ENCODE assay signal across 8 cellular contexts in genomic region chr5:177552839-177553455, GRCh38. TPM values are rescaled to one million over a fixed set of nuclear protein-coding genes. Genes with fewer than 3 reads are reported as not detected.
A peak's percentile ranks its signal among the peaks of the same experiment; 100 is the strongest.
DNase-seq lines count a peak whose midpoint lies in the region; ATAC-seq, FAIRE-seq and TF ChIP-seq lines count a peak whose summit lies in the region.

No MANE protein-coding gene starts in this region.

- TF ChIP-seq POLR2A in thyroid gland (IDR thresholded peaks at IDR 0.05) = no peak

- peak overlapping the region; percentile 75 for H3K4me3 Mint-ChIP-seq in activated CD4-positive, alpha-beta T cell treated with anti-CD3 and anti-CD28 coated beads, Interleukin-2, amount 10 ng/mL, durations not matched to agents 7 days and 5 days

- CTCF ChIA-PET in activated CD4-positive, alpha-beta T cell treated with anti-CD3 and anti-CD28 coated beads, Interleukin-2, amount 10 ng/mL, durations not matched to agents 7 days and 5 days (lab: Charles Lee) = no interaction called here

- intact Hi-C loops in thyroid gland (cut with DNase I) = no loop called here

- no peaks in the 10 kb centered on the region for H3K27me3 ChIP-seq in thyroid gland

- no peaks in the 10 kb centered on the region for H3K27me3 Mint-ChIP-seq in activated CD4-positive, alpha-beta T cell treated with anti-CD3 and anti-CD28 coated beads, Interleukin-2, amount 10 ng/mL, durations not matched to agents 7 days and 5 days

- H3K9me3 Mint-ChIP-seq in activated CD4-positive, alpha-beta T cell treated with anti-CD3 and anti-CD28 coated beads, Interleukin-2, amount 10 ng/mL, durations not matched to agents 7 days and 5 days = no peaks in the 10 kb centered on the region

- H3K27ac ChIP-seq in angular gyrus (ENCODE audit: low read depth, low read length) (peak overlapping the region; percentile 27), thyroid gland (no peak overlapping the region)

- H3K4me3 ChIP-seq in thyroid gland (replicated peaks in 1 of 3) = peak overlapping the region in 2 of 3 donors; percentile 35 to 92

- H3K36me3 ChIP-seq in thyroid gland = no peaks in the 10 kb centered on the region

- no peak for DNase-seq in activated CD4-positive, alpha-beta T cell treated with anti-CD3 and anti-CD28 coated beads, Interleukin-2, amount 10 ng/mL, durations not matched to agents 7 days and 5 days
- no peak for DNase-seq in activated CD4-positive, alpha-beta T cell treated with anti-CD3 and anti-CD28 coated beads, Interleukin-2, amount 50 U/mL, for 48 hours
- DNase-seq in kidney glomerular epithelial cell (lab: John Stamatoyannopoulos, UW) (peak; percentile 0), thyroid gland (no peak), D721Med (ENCODE audit: insufficient read length, low spot score) (no peak)
- DNase-seq in stimulated activated CD4-positive, alpha-beta T cell treated with anti-CD3 and anti-CD28 coated beads, Interleukin-2, amount 100 ng/mL, for 48 hours = no peak

- TF ChIP-seq CTCF in thyroid gland (IDR thresholded peaks at IDR 0.05) = no peak
- no peak for TF ChIP-seq CTCF in D721Med (IDR thresholded peaks at IDR 0.05; ENCODE audit: insufficient read depth, missing control alignments)

- H3K4me1 Mint-ChIP-seq in activated CD4-positive, alpha-beta T cell treated with anti-CD3 and anti-CD28 coated beads, Interleukin-2, amount 10 ng/mL, durations not matched to agents 7 days and 5 days = peaks cover 48% of the 10 kb centered on the region

- H3K27ac Mint-ChIP-seq in activated CD4-positive, alpha-beta T cell treated with anti-CD3 and anti-CD28 coated beads, Interleukin-2, amount 10 ng/mL, durations not matched to agents 7 days and 5 days = peak overlapping the region; percentile 67

- no peak for FAIRE-seq in D721Med (lab: Jason Lieb, UNC)

- no peak for ATAC-seq in GM19324 (IDR thresholded peaks at IDR 0.05; ENCODE audit: low FRiP score, unreplicated experiment)

- POLR2A ChIA-PET in activated CD4-positive, alpha-beta T cell treated with anti-CD3 and anti-CD28 coated beads, Interleukin-2, amount 10 ng/mL, durations not matched to agents 7 days and 5 days (lab: Charles Lee) = no interaction called here

- H3K4me1 ChIP-seq in thyroid gland = peaks cover 11 to 17% of the 10 kb centered on the region in 2 donors

- peaks cover 25% of the 10 kb centered on the region for H3K36me3 Mint-ChIP-seq in activated CD4-positive, alpha-beta T cell treated with anti-CD3 and anti-CD28 coated beads, Interleukin-2, amount 10 ng/mL, durations not matched to agents 7 days and 5 days (ENCODE audit: low read depth)

- 57 to 60% methylated on average over 14 to 16 of the region's 16 CpGs for WGBS in thyroid gland, 2 donors

- H3K9me3 ChIP-seq in thyroid gland = no peaks in the 10 kb centered on the region

RNA-seq across cellular contexts. Expression of gene FAM193B, which starts 1.4 kb away (rescaled TPM):
- total RNA-seq in activated CD4-positive, alpha-beta T cell treated with anti-CD3 and anti-CD28 coated beads, Interleukin-2, amount 10 ng/mL, durations not matched to agents 7 days and 5 days = 100 to 1,000 TPM; 102 to 120 TPM
- 10 to 100 TPM; 38.0 to 54.7 (median 46.6) TPM for total RNA-seq in thyroid gland

RNA-seq across cellular contexts. Expression of gene DDX41, which starts 36.2 kb away (rescaled TPM):
- 100 to 1,000 TPM; 106 to 118 TPM for total RNA-seq in activated CD4-positive, alpha-beta T cell treated with anti-CD3 and anti-CD28 coated beads, Interleukin-2, amount 10 ng/mL, durations not matched to agents 7 days and 5 days
- 100 to 1,000 TPM; 119 to 170 (median 145) TPM for total RNA-seq in thyroid gland

RNA-seq across cellular contexts. Expression of gene TMED9, which starts 39.1 kb away (rescaled TPM):
- total RNA-seq in activated CD4-positive, alpha-beta T cell treated with anti-CD3 and anti-CD28 coated beads, Interleukin-2, amount 10 ng/mL, durations not matched to agents 7 days and 5 days = 100 to 1,000 TPM in 1 of 2 experiments, 10 to 100 TPM in 1; 94.0 to 105 TPM
- total RNA-seq in thyroid gland = 100 to 1,000 TPM in 2 of 4 donors, 10 to 100 TPM in 2; 86.9 to 162 (median 115) TPM

RNA-seq across cellular contexts. Expression of gene DOK3, which starts 43.3 kb away (rescaled TPM):
- total RNA-seq in activated CD4-positive, alpha-beta T cell treated with anti-CD3 and anti-CD28 coated beads, Interleukin-2, amount 10 ng/mL, durations not matched to agents 7 days and 5 days = 1 to 10 TPM; 2.9 to 3.9 TPM
- 1 to 10 TPM; 2.0 to 5.9 (median 3.5) TPM for total RNA-seq in thyroid gland

RNA-seq across cellular contexts. Expression of gene B4GALT7, which starts 47.0 kb away (rescaled TPM):
- total RNA-seq in activated CD4-positive, alpha-beta T cell treated with anti-CD3 and anti-CD28 coated beads, Interleukin-2, amount 10 ng/mL, durations not matched to agents 7 days and 5 days = 10 to 100 TPM; 20.3 to 20.5 TPM
- total RNA-seq in thyroid gland = 10 to 100 TPM; 27.9 to 47.2 (median 38.9) TPM
